Comparison of ENCODE assay signal across 8 cellular contexts in the genomic region with DNA sequence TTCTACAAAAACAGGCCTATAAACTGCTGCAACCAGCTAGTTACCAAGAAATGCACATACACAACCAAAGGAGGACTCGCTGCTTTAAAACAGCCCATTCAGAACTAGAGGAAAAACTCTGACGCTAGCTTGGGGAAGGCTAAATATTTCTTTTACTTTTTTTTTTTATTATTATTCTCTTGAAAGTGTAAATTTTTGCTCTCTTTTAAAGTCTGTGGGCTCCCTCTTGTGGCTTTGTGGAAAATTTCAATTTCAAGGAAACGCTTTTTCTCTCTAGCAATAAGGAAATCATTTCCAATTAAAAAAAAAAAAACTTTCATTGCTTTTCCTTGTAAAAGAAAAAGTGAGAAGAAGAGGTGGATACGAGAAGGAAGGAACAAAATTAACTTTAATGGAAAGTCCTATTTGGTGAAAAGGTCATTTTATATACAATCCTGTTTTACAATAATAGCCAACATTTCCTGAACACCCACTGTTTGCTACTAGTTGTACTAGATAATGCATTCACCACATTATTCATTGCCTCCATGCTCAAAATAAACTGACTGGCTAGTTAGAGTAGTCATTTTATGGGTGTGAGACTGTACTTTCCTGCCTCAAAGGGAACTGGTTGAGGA. TPM values are rescaled to one million over a fixed set of nuclear protein-coding genes. Genes with fewer than 3 reads are reported as not detected.
A peak's percentile ranks its signal among the peaks of the same experiment; 100 is the strongest.
DNase-seq lines count a peak whose midpoint lies in the region; ATAC-seq, FAIRE-seq and TF ChIP-seq lines count a peak whose summit lies in the region.

No MANE protein-coding gene starts in this region.

- H3K4me1 ChIP-seq in ACC112 (ENCODE audit: control insufficient read depth, insufficient read depth, low read length, unreplicated experiment), result no peaks in the 10 kb centered on the region
- no peaks in the 10 kb centered on the region for H3K4me1 ChIP-seq in small intestine (ENCODE audit: control insufficient read depth in 2 of 2, insufficient read depth in 1 of 2, low read depth in 1 of 2, low read length in 1 of 2)

- peak overlapping the region; percentile 57 for H2AFZ ChIP-seq in ACC112 (ENCODE audit: low read length, unreplicated experiment)

- H3K27me3 ChIP-seq in ACC112 (ENCODE audit: insufficient read depth, low read length) (no peaks in the 10 kb centered on the region), small intestine (ENCODE audit: control insufficient read depth in 2 of 2, insufficient read depth in 2 of 2, low read length in 2 of 2) (no peaks in the 10 kb centered on the region)

- DNase-seq in RPMI7951 (ENCODE audit: low read depth), result peak; percentile 47
- peak in 1 of 2 donors; percentile 19 for DNase-seq in frontal cortex (ENCODE audit: low spot score in 2 of 2)
- peak; percentile 39 for DNase-seq in small intestine

- no peaks in the 10 kb centered on the region for H3K9me3 ChIP-seq in small intestine (ENCODE audit: control insufficient read depth, low read depth)

- ATAC-seq in HG02678 (IDR thresholded peaks at IDR 0.05; ENCODE audit: unreplicated experiment) (no peak), GM21717 (IDR thresholded peaks at IDR 0.05; ENCODE audit: unreplicated experiment) (no peak), GM21619 (IDR thresholded peaks at IDR 0.05; ENCODE audit: unreplicated experiment) (no peak)

- TF ChIP-seq CTCF in GM12872 (IDR thresholded peaks at IDR 0.05; ENCODE audit: insufficient read depth, low read depth, low read length), result peak; percentile 31; the same call in 1 of the 3 replicates

- H3K27ac ChIP-seq in ACC112 (ENCODE audit: low read depth, low read length), result no peak overlapping the region
- no peak overlapping the region for H3K27ac ChIP-seq in small intestine (ENCODE audit: low read depth in 1 of 2, low read length in 1 of 2)

- no peaks in the 10 kb centered on the region for H3K79me2 ChIP-seq in ACC112 (ENCODE audit: control insufficient read depth, insufficient read depth, low read length, unreplicated experiment)

- no peak overlapping the region for H3K4me3 ChIP-seq in ACC112 (ENCODE audit: low read depth, low read length)
- no peak overlapping the region for H3K4me3 ChIP-seq in small intestine (ENCODE audit: low read depth in 1 of 2, low read length in 2 of 2)

- H3K36me3 ChIP-seq in ACC112 (ENCODE audit: insufficient read depth, low read length) (no peaks in the 10 kb centered on the region), small intestine (ENCODE audit: control insufficient read depth in 2 of 2, insufficient read depth in 2 of 2, low read length in 2 of 2) (no peaks in the 10 kb centered on the region)

- 12 to 13% (median 12%) methylated on average over 4 of the region's 4 CpGs for whole genome bisulfite sequencing in small intestine, 3 donors

- peak; percentile 95 for FAIRE-seq in frontal cortex (lab: Jason Lieb, UNC)
- no peak for FAIRE-seq in small intestine (lab: Jason Lieb, UNC)

RNA-seq across cellular contexts. Expression of gene SAMMSON, which starts 51.2 kb away (rescaled TPM):
- total RNA-seq in RPMI7951 (2014; rRNA removed; shearing (Covaris generic)), result 0.48 and 0.78 TPM in 2 replicates
- not detected for total RNA-seq in frontal cortex
- polyA plus RNA-seq in small intestine, result not detected
